ENCODE assay signal across 16 cellular contexts in genomic region chr11:40924915-40925314, GRCh38.
"Had no signal": no experiment of that assay in that cellular context is flagged by ENCODE, and none has a peak within 500 bp of the region (broad histone marks: within the 10 kb centered on the region; RNA-seq: fewer than 3 reads in every experiment).

No MANE protein-coding gene starts in this region.

- H3K4me3 ChIP-seq: body of pancreas, testis, upper lobe of right lung had no signal

- H3K36me3 Mint-ChIP-seq: activated CD8-positive, alpha-beta memory T cell treated with anti-CD3 and anti-CD28 coated beads, Interleukin-2, amount 10 ng/mL, durations not matched to agents 7 days and 5 days; activated naive CD4-positive, alpha-beta T cell treated with anti-CD3 and anti-CD28 coated beads, Interleukin-2, amount 50 U/mL, for 24 hours had no signal

- H3K9me3 Mint-ChIP-seq: activated naive CD4-positive, alpha-beta T cell treated with anti-CD3 and anti-CD28 coated beads, Interleukin-2, amount 50 U/mL, for 24 hours; dendritic cell treated with granulocyte-macrophage colony-stimulating factor and Interleukin-4, amounts not matched to agents 40 ng/mL and 50 ng/mL, for 4 days had no signal

- H3K4me1 ChIP-seq: body of pancreas, testis, upper lobe of right lung had no signal

- ATAC-seq: activated CD8-positive, alpha-beta memory T cell treated with anti-CD3 and anti-CD28 coated beads, Interleukin-2, amount 10 ng/mL, durations not matched to agents 7 days and 5 days; body of pancreas; left colon; natural killer cell treated with Interleukin-12 subunit alpha and Interleukin-12 subunit beta and Interleukin-15 and Interleukin-18, amount 100 ng/mL, for 72 hours; stimulated activated naive CD8-positive, alpha-beta T cell treated with anti-CD3 and anti-CD28 coated beads, Interleukin-15, amount 100 ng/mL, for 72 hours; upper lobe of right lung had no signal

- H3K27ac Mint-ChIP-seq: activated CD8-positive, alpha-beta memory T cell treated with anti-CD3 and anti-CD28 coated beads, Interleukin-2, amount 10 ng/mL, durations not matched to agents 7 days and 5 days; activated naive CD4-positive, alpha-beta T cell treated with anti-CD3 and anti-CD28 coated beads, Interleukin-2, amount 50 U/mL, for 24 hours; activated T-cell treated with anti-CD3 and anti-CD28 coated beads, Interleukin-2, amount 50 U/mL, for 24 hours; dendritic cell treated with granulocyte-macrophage colony-stimulating factor and Interleukin-4, amounts not matched to agents 40 ng/mL and 50 ng/mL, for 4 days; natural killer cell treated with Interleukin-12 subunit alpha and Interleukin-12 subunit beta and Interleukin-15 and Interleukin-18, amount 100 ng/mL, for 72 hours; stimulated activated naive CD8-positive, alpha-beta T cell treated with anti-CD3 and anti-CD28 coated beads, Interleukin-15, amount 100 ng/mL, for 72 hours had no signal

- H3K4me1 Mint-ChIP-seq: activated CD8-positive, alpha-beta memory T cell treated with anti-CD3 and anti-CD28 coated beads, Interleukin-2, amount 10 ng/mL, durations not matched to agents 7 days and 5 days; activated naive CD4-positive, alpha-beta T cell treated with anti-CD3 and anti-CD28 coated beads, Interleukin-2, amount 50 U/mL, for 24 hours; stimulated activated naive CD8-positive, alpha-beta T cell treated with anti-CD3 and anti-CD28 coated beads, Interleukin-15, amount 100 ng/mL, for 72 hours had no signal

- DNase-seq: activated CD4-positive, alpha-beta T cell treated with anti-CD3 and anti-CD28 coated beads, Interleukin-2, amount 50 U/mL, for 48 hours; activated CD4-positive, CD25-positive, alpha-beta regulatory T cell treated with anti-CD3 and anti-CD28 coated beads, Interleukin-2, amount 50 U/mL, for 72 hours; activated CD8-positive, alpha-beta memory T cell treated with anti-CD3 and anti-CD28 coated beads, Interleukin-2, amount 10 ng/mL, durations not matched to agents 7 days and 5 days; activated effector memory CD4-positive, alpha-beta T cell treated with Interleukin-2 at 50 U/mL for 16 hours; activated T-cell treated with anti-CD3 and anti-CD28 coated beads, Interleukin-2, amount 50 U/mL, for 24 hours; body of pancreas; cerebellar nuclear complex; left colon; stimulated activated CD4-positive, alpha-beta T cell treated with anti-CD3 and anti-CD28 coated beads, Interleukin-4, amount 100 ng/mL, for 24 hours; stimulated activated naive CD8-positive, alpha-beta T cell treated with anti-CD3 and anti-CD28 coated beads, Interleukin-15, amount 100 ng/mL, for 72 hours; T-helper 2 cell; testis; upper lobe of right lung had no signal

- H3K27me3 Mint-ChIP-seq: activated CD8-positive, alpha-beta memory T cell treated with anti-CD3 and anti-CD28 coated beads, Interleukin-2, amount 10 ng/mL, durations not matched to agents 7 days and 5 days; activated naive CD4-positive, alpha-beta T cell treated with anti-CD3 and anti-CD28 coated beads, Interleukin-2, amount 50 U/mL, for 24 hours; activated T-cell treated with anti-CD3 and anti-CD28 coated beads, Interleukin-2, amount 50 U/mL, for 24 hours; dendritic cell treated with granulocyte-macrophage colony-stimulating factor and Interleukin-4, amounts not matched to agents 40 ng/mL and 50 ng/mL, for 4 days; natural killer cell treated with Interleukin-12 subunit alpha and Interleukin-12 subunit beta and Interleukin-15 and Interleukin-18, amount 100 ng/mL, for 72 hours; stimulated activated naive CD8-positive, alpha-beta T cell treated with anti-CD3 and anti-CD28 coated beads, Interleukin-15, amount 100 ng/mL, for 72 hours had no signal

- H3K9me3 ChIP-seq: body of pancreas, testis, upper lobe of right lung had no signal

- H3K27me3 ChIP-seq: body of pancreas, testis, upper lobe of right lung had no signal

- H3K36me3 ChIP-seq: upper lobe of right lung had no signal

- H3K4me3 Mint-ChIP-seq: activated CD8-positive, alpha-beta memory T cell treated with anti-CD3 and anti-CD28 coated beads, Interleukin-2, amount 10 ng/mL, durations not matched to agents 7 days and 5 days; activated naive CD4-positive, alpha-beta T cell treated with anti-CD3 and anti-CD28 coated beads, Interleukin-2, amount 50 U/mL, for 24 hours; activated T-cell treated with anti-CD3 and anti-CD28 coated beads, Interleukin-2, amount 50 U/mL, for 24 hours; dendritic cell treated with granulocyte-macrophage colony-stimulating factor and Interleukin-4, amounts not matched to agents 40 ng/mL and 50 ng/mL, for 4 days; natural killer cell treated with Interleukin-12 subunit alpha and Interleukin-12 subunit beta and Interleukin-15 and Interleukin-18, amount 100 ng/mL, for 72 hours; stimulated activated naive CD8-positive, alpha-beta T cell treated with anti-CD3 and anti-CD28 coated beads, Interleukin-15, amount 100 ng/mL, for 72 hours had no signal

- H3K27ac ChIP-seq: body of pancreas, testis, upper lobe of right lung had no signal
